In the genomic region with DNA sequence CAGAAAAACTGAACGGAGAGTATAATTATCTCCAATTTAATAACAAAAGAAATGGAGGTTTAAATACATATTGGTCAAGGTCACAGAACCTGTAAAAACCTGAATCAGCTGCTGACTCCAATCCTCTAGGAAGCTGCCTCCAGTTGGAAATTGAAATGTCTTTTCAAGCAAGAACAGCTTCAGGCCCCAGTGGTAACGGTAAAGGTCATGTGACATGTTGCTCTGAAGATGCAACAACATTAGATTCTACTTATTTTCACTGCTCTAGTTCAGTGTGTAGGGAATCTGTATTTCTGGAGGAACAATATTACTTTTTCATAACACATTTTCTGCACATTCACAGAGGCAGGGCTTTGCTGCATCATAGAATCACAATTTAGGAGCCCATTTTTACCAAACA, we compare ENCODE assay signal across 16 cellular contexts. TPM values are rescaled to one million over a fixed set of nuclear protein-coding genes. Genes with fewer than 3 reads are reported as not detected.
A peak's percentile ranks its signal among the peaks of the same experiment; 100 is the strongest.
DNase-seq lines count a peak whose midpoint lies in the region; ATAC-seq and TF ChIP-seq lines count a peak whose summit lies in the region.
"Had no signal": no experiment of that assay in that cellular context is flagged by ENCODE, and none has a peak within 500 bp of the region (broad histone marks: within the 10 kb centered on the region; RNA-seq: fewer than 3 reads in every experiment).

No MANE protein-coding gene starts in this region.

- no peaks in the 10 kb centered on the region for H3K36me3 ChIP-seq in Karpas-422 (ENCODE audit: insufficient read depth, low read length)
- H3K36me3 ChIP-seq: HAP-1 had no signal

- no peak overlapping the region for H3K27ac ChIP-seq in Karpas-422 (ENCODE audit: low read length)
- H3K27ac ChIP-seq: A549, HL-60 had no signal

- no peak overlapping the region for H2AFZ ChIP-seq in Karpas-422 (ENCODE audit: low read length)

- no peaks in the 10 kb centered on the region for H3K79me2 ChIP-seq in Karpas-422 (ENCODE audit: low read length)

- no peak overlapping the region for H3K4me3 ChIP-seq in Karpas-422 (ENCODE audit: low read length)
- no peak overlapping the region for H3K4me3 ChIP-seq in choroid plexus epithelial cell (ENCODE audit: low read depth, low read length)
- H3K4me3 ChIP-seq: A549, HAP-1 had no signal

- H3K9ac ChIP-seq in Karpas-422 (ENCODE audit: low read length): no peak overlapping the region

- no peak for ATAC-seq in HG02678 (IDR thresholded peaks at IDR 0.05; ENCODE audit: unreplicated experiment)

- no peaks in the 10 kb centered on the region for H3K9me3 ChIP-seq in Karpas-422 (ENCODE audit: low read length)
- H3K9me3 ChIP-seq: A549, Caco-2, HAP-1 had no signal

- in situ Hi-C loops in ACHN (cut with HindIII; ENCODE audit: low pct_ligation_motif_present, low pct_unique_long_range_greater_than_20kb, low sequenced_read_pairs): no loop called here

- no peak overlapping the region for H3K4me2 ChIP-seq in Karpas-422 (ENCODE audit: low read depth, low read length, poor library complexity, severe bottlenecking)
- H3K4me2 ChIP-seq: A549 had no signal

- peak; percentile 27 for DNase-seq in Karpas-422
- peak; percentile 78 for DNase-seq in NCI-H69 (lab: John Stamatoyannopoulos, UW)
- DNase-seq in choroid plexus epithelial cell (ENCODE audit: low read depth): peak; percentile 13
- no peak for DNase-seq in HT-29 (ENCODE audit: low spot score)
- DNase-seq in ACHN: no peak
- DNase-seq: CD8-positive, alpha-beta memory T cell; GF-D8; HFFc6; IMR-90 had no signal

- no peaks in the 10 kb centered on the region for H3K9me2 ChIP-seq in Karpas-422 (replicated peaks; ENCODE audit: insufficient read depth, low read length)

- TF ChIP-seq CTCF in choroid plexus epithelial cell (conservative IDR thresholded peaks at IDR 0.05; ENCODE audit: low read depth, low read length) (no peak), subcutaneous adipose tissue (IDR thresholded peaks at IDR 0.05; ENCODE audit: low read depth) (peak; percentile 14)

- no peaks in the 10 kb centered on the region for H3K27me3 ChIP-seq in Karpas-422 (ENCODE audit: low read length)

- H4K20me1 ChIP-seq in Karpas-422 (ENCODE audit: insufficient read depth, low read depth, low read length): no peaks in the 10 kb centered on the region

- no peaks in the 10 kb centered on the region for H3K4me1 ChIP-seq in Karpas-422 (ENCODE audit: low read length)
- H3K4me1 ChIP-seq: HAP-1 had no signal

RNA-seq across cellular contexts. Expression of a gene that starts 58.8 kb away (rescaled TPM):
- total RNA-seq in Karpas-422 (2014; rRNA removed; shearing (Covaris generic); ENCODE audit: low replicate concordance): not detected in 2 replicates
- total RNA-seq in subcutaneous adipose tissue: 1 to 10 TPM in 2 of 4 donors, not detected in 2; 1.1 to 4.7 TPM
- total RNA-seq in HT-29 (2014; rRNA removed; shearing (Covaris generic)): not detected in 2 replicates
- total RNA-seq: CD8-positive, alpha-beta memory T cell; H1; IMR-90 had no signal

Comparison
In these comparisons a context has a peak if more than half of its experiments do, and no peak if none do; other contexts are left out.
1. DNase-seq: peak in Karpas-422 (single experiment), NCI-H69 (single experiment) and choroid plexus epithelial cell (single experiment); none in HT-29 (single experiment) and ACHN (single experiment).